In the genomic region with DNA sequence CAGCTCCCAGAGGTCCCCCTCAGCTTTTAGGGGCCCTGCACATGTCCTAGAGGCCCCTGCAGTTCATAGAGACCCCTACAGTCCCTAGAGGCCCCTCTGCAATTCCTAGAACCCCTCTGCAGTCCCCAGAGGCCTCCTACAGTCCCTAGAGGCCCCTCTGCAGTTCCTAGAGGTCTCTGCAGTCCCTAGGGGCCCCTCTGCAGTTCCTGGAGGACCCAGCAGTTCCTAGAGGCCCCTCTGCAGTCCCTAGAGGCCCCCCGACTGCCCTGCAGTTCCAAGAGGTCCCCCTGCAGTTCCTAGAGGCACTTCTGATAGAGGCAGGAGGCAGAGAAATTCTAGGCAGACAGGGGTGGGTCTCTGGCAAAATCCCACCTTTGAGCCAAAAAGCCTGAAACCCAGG, we compare ENCODE assay signal across 30 cellular contexts. TPM values are rescaled to one million over a fixed set of nuclear protein-coding genes. Genes with fewer than 3 reads are reported as not detected.
"Had no signal": no experiment of that assay in that cellular context is flagged by ENCODE, and none has a peak within 500 bp of the region (broad histone marks: within the 10 kb centered on the region; RNA-seq: fewer than 3 reads in every experiment).

No MANE protein-coding gene starts in this region.

- H3K27me3 ChIP-seq: stomach, suprapubic skin, testis, thyroid gland, tibial artery, tibial nerve, transverse colon, upper lobe of left lung, upper lobe of right lung, uterus, vagina had no signal

- H3K36me3 ChIP-seq: stomach, suprapubic skin, thoracic aorta, thyroid gland, tibial artery, tibial nerve, transverse colon, upper lobe of left lung, upper lobe of right lung, uterus, vagina had no signal

- ATAC-seq: stimulated activated effector memory CD8-positive, alpha-beta T cell treated with anti-CD3 and anti-CD28 coated beads, Interleukin-12 subunit alpha, Interleukin-12 subunit beta, amount 100 ng/mL, for 72 hours; stimulated activated memory B cell treated with anti-CD40 and anti-IgM and Interleukin-4, amounts not matched to agents 10 μg/mL and 1 μg/mL and 100 μg/mL, for 72 hours; stimulated activated naive B cell treated with anti-CD40 and anti-IgM and Interleukin-4, amounts not matched to agents 10 μg/mL and 1 μg/mL and 100 μg/mL, for 72 hours; stimulated activated naive CD8-positive, alpha-beta T cell treated with anti-CD3 and anti-CD28 coated beads, Interleukin-15, amount 100 ng/mL, for 72 hours; stimulated activated naive CD8-positive, alpha-beta T cell treated with anti-CD3 and anti-CD28 coated beads, Interleukin-15, Interleukin-2, amounts not matched to agents 100 U/mL and 50 U/mL, for 24 hours had no signal

- DNase-seq: stimulated activated CD4-positive, alpha-beta T cell treated with anti-CD3 and anti-CD28 coated beads, Interleukin-2, amount 100 ng/mL, for 48 hours; stimulated activated CD4-positive, alpha-beta T cell treated with anti-CD3 and anti-CD28 coated beads, Interleukin-4, amount 100 ng/mL, for 1 hour; stimulated activated CD4-positive, alpha-beta T cell treated with anti-CD3 and anti-CD28 coated beads, Interleukin-4, amount 100 ng/mL, for 24 hours; stimulated activated CD4-positive, alpha-beta T cell treated with anti-CD3 and anti-CD28 coated beads, Interleukin-4, amount 100 ng/mL, for 4 hours; stimulated activated CD8-positive, alpha-beta memory T cell treated with anti-CD3 and anti-CD28 coated beads, Interleukin-4, amount 100 ng/mL, for 48 hours; stimulated activated naive B cell treated with anti-CD40 and anti-IgM and Interleukin-4, amounts not matched to agents 10 μg/mL and 1 μg/mL and 100 μg/mL, for 72 hours; stimulated activated naive CD4-positive, alpha-beta T cell; stimulated activated naive CD4-positive, alpha-beta T cell treated with Interleukin-2 at 50 U/mL for 16 hours; stimulated activated naive CD8-positive, alpha-beta T cell treated with anti-CD3 and anti-CD28 coated beads, Interleukin-15, amount 100 ng/mL, for 72 hours; stimulated activated naive CD8-positive, alpha-beta T cell treated with anti-CD3 and anti-CD28 coated beads, Interleukin-15, Interleukin-2, amounts not matched to agents 100 U/mL and 50 U/mL, for 24 hours; stomach; substantia nigra; testis; thyroid gland; tibial artery; transverse colon; trophoblast cell; upper lobe of left lung; upper lobe of right lung; uterus had no signal

- H3K9me3 ChIP-seq: stomach, suprapubic skin, testis, thoracic aorta, thyroid gland, tibial artery, tibial nerve, transverse colon, upper lobe of left lung, upper lobe of right lung, uterus, vagina had no signal

- H3K4me3 ChIP-seq: stomach, suprapubic skin, testis, thoracic aorta, thyroid gland, tibial artery, tibial nerve, transverse colon, upper lobe of left lung, upper lobe of right lung, uterus, vagina had no signal

- H3K4me1 ChIP-seq: stomach, suprapubic skin, testis, thyroid gland, tibial artery, tibial nerve, transverse colon, upper lobe of left lung, upper lobe of right lung, uterus, vagina had no signal

- H3K27ac ChIP-seq: stomach, suprapubic skin, testis, thoracic aorta, thyroid gland, tibial artery, tibial nerve, transverse colon, upper lobe of left lung, upper lobe of right lung, uterus, vagina had no signal

RNA-seq across cellular contexts. Expression of gene MC2R, which starts 35.4 kb away (rescaled TPM):
- total RNA-seq: stomach, subcutaneous adipose tissue, suprapubic skin, temporal lobe, testis, thoracic aorta, thyroid gland, tibial nerve, transverse colon, upper lobe of left lung, upper lobe of right lung, urinary bladder, uterus, vagina had no signal
- polyA plus RNA-seq: urinary bladder had no signal

RNA-seq across cellular contexts. Expression of gene MC5R, which starts 56.0 kb away (rescaled TPM):
- total RNA-seq: stomach, subcutaneous adipose tissue, thoracic aorta, thyroid gland, tibial nerve, transverse colon, upper lobe of left lung, upper lobe of right lung, ureter, urinary bladder, uterus had no signal
- polyA plus RNA-seq: stomach, urinary bladder had no signal
